In the genomic region with DNA sequence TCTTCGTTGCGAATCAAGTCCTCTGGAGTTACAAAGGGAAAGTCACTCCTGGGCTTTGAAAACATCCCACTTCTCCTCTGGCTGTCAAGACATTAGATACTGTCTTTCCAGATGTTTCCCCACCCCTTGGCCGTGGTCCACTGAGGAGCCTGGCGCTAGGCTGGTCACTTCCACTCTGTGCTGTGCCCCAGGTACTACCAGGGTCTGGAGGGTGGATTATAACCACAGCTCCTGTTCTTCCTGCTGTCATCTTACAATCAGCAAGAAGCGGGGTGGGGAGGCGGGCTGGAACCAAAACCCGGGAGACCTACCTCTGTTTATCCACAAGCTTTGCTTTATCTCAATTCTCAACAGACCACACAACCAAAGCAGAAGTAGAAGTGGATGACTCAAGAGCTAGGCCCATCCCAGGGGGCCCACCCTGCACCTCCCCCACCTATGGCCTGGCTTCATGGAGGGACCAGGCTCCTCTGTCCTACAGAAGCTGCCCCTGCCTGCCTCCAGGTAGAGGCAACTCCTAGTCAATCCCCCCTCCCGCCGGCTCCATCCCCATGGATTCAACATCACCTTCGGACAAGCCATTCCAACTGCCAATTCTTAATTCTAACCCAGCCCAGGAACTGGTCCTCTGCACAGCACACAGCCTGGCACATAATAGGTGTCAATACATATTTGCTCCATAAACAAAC, we compare ENCODE assay signal across 9 cellular contexts. TPM values are rescaled to one million over a fixed set of nuclear protein-coding genes. Genes with fewer than 3 reads are reported as not detected.
A peak's percentile ranks its signal among the peaks of the same experiment; 100 is the strongest.
DNase-seq lines count a peak whose midpoint lies in the region; TF ChIP-seq lines count a peak whose summit lies in the region.
"Had no signal": no experiment of that assay in that cellular context is flagged by ENCODE, and none has a peak within 500 bp of the region (broad histone marks: within the 10 kb centered on the region; RNA-seq: fewer than 3 reads in every experiment).

No MANE protein-coding gene starts in this region.

- H3K4me1 ChIP-seq in Peyer's patch: peaks cover 32 to 94% (median 63%) of the 10 kb centered on the region in 4 donors
- H3K4me1 ChIP-seq in duodenal mucosa (ENCODE audit: control insufficient read depth in 1 of 2, insufficient read depth in 2 of 2, low read length in 2 of 2): peaks cover 91 to 93% of the 10 kb centered on the region in 2 donors
- peaks cover 81% of the 10 kb centered on the region for H3K4me1 ChIP-seq in skeletal muscle satellite cell (ENCODE audit: control insufficient read depth, insufficient read depth, low read length)

- TF ChIP-seq CTCF in GM12875 (IDR thresholded peaks at IDR 0.05; ENCODE audit: borderline replicate concordance, insufficient read depth, low read depth, low read length) (no peak), Peyer's patch (IDR thresholded peaks at IDR 0.05) (no peak), GM10266 (IDR thresholded peaks at IDR 0.05; ENCODE audit: control insufficient read depth, insufficient read depth, low read depth, missing control alignments) (no peak)

- peak overlapping the region; percentile 6 for H3K4me2 ChIP-seq in skeletal muscle satellite cell (ENCODE audit: low read length)

- no peaks in the 10 kb centered on the region for H3K9me3 ChIP-seq in Peyer's patch
- H3K9me3 ChIP-seq in duodenal mucosa (ENCODE audit: control insufficient read depth in 1 of 2, low read length in 2 of 2): no peaks in the 10 kb centered on the region
- H3K9me3 ChIP-seq in skeletal muscle satellite cell (replicated peaks; ENCODE audit: low read length): no peaks in the 10 kb centered on the region

- TF ChIP-seq POLR2A in Peyer's patch (IDR thresholded peaks at IDR 0.05): no peak

- DNase-seq in Peyer's patch: peak in 1 of 3 donors; percentile 53
- no peak for DNase-seq in stimulated activated CD4-positive, alpha-beta T cell treated with anti-CD3 and anti-CD28 coated beads, Interleukin-4, amount 100 ng/mL, for 4 hours
- DNase-seq in dedifferentiated amniotic fluid mesenchymal stem cell (ENCODE audit: extremely low spot score): no peak
- DNase-seq in pons (ENCODE audit: low spot score): no peak
- no peak for DNase-seq in GM10266 (ENCODE audit: extremely low spot score)
- DNase-seq: effector CD8-positive, alpha-beta T cell had no signal

- peak overlapping the region in 1 of 2 donors; percentile 5 for H3K9ac ChIP-seq in duodenal mucosa (ENCODE audit: low read depth in 1 of 2, low read length in 2 of 2)
- no peak overlapping the region for H3K9ac ChIP-seq in skeletal muscle satellite cell (ENCODE audit: low read depth, low read length)

- H3K4me3 ChIP-seq in GM12875 (ENCODE audit: low read depth, low read length) (peak overlapping the region; percentile 26), Peyer's patch (peak overlapping the region in 2 of 4 donors; percentile 3 to 6), duodenal mucosa (ENCODE audit: low read depth in 1 of 2, low read length in 2 of 2) (peak overlapping the region in 1 of 2 donors; percentile 18), skeletal muscle satellite cell (ENCODE audit: low read length) (no peak overlapping the region)

- H3K27me3 ChIP-seq in Peyer's patch (no peaks in the 10 kb centered on the region), duodenal mucosa (ENCODE audit: control insufficient read depth in 1 of 2, insufficient read depth in 2 of 2, low read length in 2 of 2) (no peaks in the 10 kb centered on the region), skeletal muscle satellite cell (ENCODE audit: control insufficient read depth, insufficient read depth, low read length) (no peaks in the 10 kb centered on the region)

- H3K36me3 ChIP-seq in Peyer's patch (peaks cover 0 to 5% (median 0%) of the 10 kb centered on the region in 3 donors), duodenal mucosa (ENCODE audit: control insufficient read depth in 1 of 2, insufficient read depth in 2 of 2, low read length in 2 of 2) (peaks cover 4 to 6% of the 10 kb centered on the region in 2 donors), skeletal muscle satellite cell (ENCODE audit: insufficient read depth, low read length) (peaks cover 40% of the 10 kb centered on the region)

- H3K27ac ChIP-seq in Peyer's patch: peak overlapping the region; percentile 72 to 92 (median 80)
- H3K27ac ChIP-seq in duodenal mucosa (ENCODE audit: low read depth, low read length): peak overlapping the region; percentile 41

RNA-seq across cellular contexts. Expression of gene SMAD7, which starts 17.8 kb away (rescaled TPM):
- total RNA-seq in Peyer's patch: 100 to 1,000 TPM in 1 of 4 donors, 10 to 100 TPM in 3; 42.9 to 100 (median 68.7) TPM
- 4.8 and 7.6 TPM in 2 replicates for total RNA-seq in skeletal muscle satellite cell (2012; rRNA removed)
